9 cellular contexts compared by ENCODE assay signal in the genomic region with DNA sequence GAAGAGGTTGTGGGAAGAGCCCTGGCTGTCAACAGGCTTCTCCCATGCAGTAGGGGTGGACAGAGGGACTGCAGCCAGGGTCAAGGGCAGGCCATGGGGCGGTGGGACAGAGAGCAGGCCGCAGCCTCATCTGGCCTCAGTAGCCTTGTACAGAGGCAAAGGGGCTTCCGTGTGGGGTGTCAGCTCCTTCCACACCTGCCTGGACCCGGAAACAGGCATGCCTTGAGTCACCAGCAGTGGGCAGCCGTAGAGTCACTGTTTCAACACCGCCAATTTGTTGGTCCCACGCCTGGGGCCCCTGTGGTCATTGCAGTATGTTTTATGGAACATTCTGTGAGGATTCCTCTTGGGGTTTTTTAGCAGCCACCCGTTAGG.
DNase-seq lines count a peak whose midpoint lies in the region; ATAC-seq and TF ChIP-seq lines count a peak whose summit lies in the region.
"Had no signal": no experiment of that assay in that cellular context is flagged by ENCODE, and none has a peak within 500 bp of the region (broad histone marks: within the 10 kb centered on the region; RNA-seq: fewer than 3 reads in every experiment).

No MANE protein-coding gene starts in this region.

- DNase-seq in left ventricle myocardium inferior (no peak), heart right ventricle (no peak), astrocyte of the spinal cord (ENCODE audit: low read depth, low spot score) (peak; percentile 45), right lobe of liver (peak in 1 of 3 donors; percentile 39), upper lobe of right lung (no peak), foreskin melanocyte (no peak), NCI-H2227 treated with DMSO at 0.1 percent for 48 hours (lab: John Stamatoyannopoulos, UW) (no peak)

- H3K27ac ChIP-seq in left ventricle myocardium inferior (replicated peaks), result peak overlapping the region; percentile 34
- H3K27ac ChIP-seq in heart right ventricle, result peak overlapping the region in 5 of 10 donors; percentile 5 to 99 (median 29)
- peak overlapping the region; percentile 27 to 34 (median 31) for H3K27ac ChIP-seq in right lobe of liver
- H3K27ac ChIP-seq in upper lobe of right lung, result peak overlapping the region; percentile 42
- H3K27ac ChIP-seq: epithelial cell of prostate had no signal

- ATAC-seq in heart right ventricle (no peak), right lobe of liver (no peak), upper lobe of right lung (no peak), GM21576 (IDR thresholded peaks at IDR 0.05; ENCODE audit: unreplicated experiment) (no peak)

- H3K4me3 ChIP-seq in left ventricle myocardium inferior (no peak overlapping the region), heart right ventricle (no peak overlapping the region), astrocyte of the spinal cord (ENCODE audit: low read depth, low read length) (no peak overlapping the region), right lobe of liver (no peak overlapping the region), upper lobe of right lung (no peak overlapping the region)

- TF ChIP-seq CTCF in left ventricle myocardium inferior (IDR thresholded peaks at IDR 0.05; ENCODE audit: borderline replicate concordance) (no peak), heart right ventricle (IDR thresholded peaks at IDR 0.05) (peak in 1 of 9 donors; percentile 20), astrocyte of the spinal cord (IDR thresholded peaks at IDR 0.05; ENCODE audit: low read depth, low read length) (peak; percentile 39), right lobe of liver (IDR thresholded peaks at IDR 0.05) (peak in 1 of 4 donors; percentile 23), upper lobe of right lung (IDR thresholded peaks at IDR 0.05) (no peak)

- H3K9me3 ChIP-seq in left ventricle myocardium inferior (replicated peaks) (no peaks in the 10 kb centered on the region), heart right ventricle (no peaks in the 10 kb centered on the region), right lobe of liver (no peaks in the 10 kb centered on the region), upper lobe of right lung (no peaks in the 10 kb centered on the region)

- WGBS in heart right ventricle, 2 donors, result 76 to 92% methylated on average over 8 of the region's 8 CpGs
- WGBS in right lobe of liver (ENCODE audit: insufficient coverage, low coverage, low lambda C conversion rate, missing lambda C conversion rate), result 48% methylated on average over 4 of the region's 8 CpGs

- H3K4me1 ChIP-seq in left ventricle myocardium inferior (peaks cover 98% of the 10 kb centered on the region), heart right ventricle (peaks cover 47 to 92% (median 76%) of the 10 kb centered on the region in 9 donors), right lobe of liver (peaks cover 0 to 74% (median 23%) of the 10 kb centered on the region in 4 donors), upper lobe of right lung (peaks cover 61% of the 10 kb centered on the region)

- no peaks in the 10 kb centered on the region for H3K36me3 ChIP-seq in left ventricle myocardium inferior
- H3K36me3 ChIP-seq in heart right ventricle, result no peaks in the 10 kb centered on the region
- no peaks in the 10 kb centered on the region for H3K36me3 ChIP-seq in right lobe of liver
- H3K36me3 ChIP-seq in upper lobe of right lung, result no peaks in the 10 kb centered on the region

- TF ChIP-seq POLR2A in right lobe of liver (IDR thresholded peaks at IDR 0.05), result no peak

- H3K27me3 ChIP-seq in left ventricle myocardium inferior (ENCODE audit: low read depth), result no peaks in the 10 kb centered on the region
- no peaks in the 10 kb centered on the region for H3K27me3 ChIP-seq in heart right ventricle
- no peaks in the 10 kb centered on the region for H3K27me3 ChIP-seq in right lobe of liver
- no peaks in the 10 kb centered on the region for H3K27me3 ChIP-seq in upper lobe of right lung

- intact Hi-C loops in left ventricle myocardium inferior (cut with micrococcal nuclease), result no loop called here
- intact Hi-C loops in heart right ventricle (cut with DNase I), result loop anchor here in 9 of 10 donors (5.0 to 10.0 kb wide), 9 partner anchors 63 to 397 kb away; a partner anchor contains a TSS
- intact Hi-C loops in right lobe of liver (cut with DNase I), result no loop called here
- intact Hi-C loops in upper lobe of right lung (cut with DNase I), result no loop called here

- in situ Hi-C loops in astrocyte of the spinal cord (cut with HindIII; ENCODE audit: low sequenced_read_pairs), result no loop called here

Comparison
In these comparisons a context has a peak if more than half of its experiments do, and no peak if none do; other contexts are left out.
1. intact Hi-C loops: an anchor here in heart right ventricle (5.0 to 10.0 kb wide); none called in left ventricle myocardium inferior, right lobe of liver and upper lobe of right lung.